Comparison of ENCODE assay signal across 11 cellular contexts in genomic region chr9:89937051-89937450, GRCh38.
"Had no signal": no experiment of that assay in that cellular context is flagged by ENCODE, and none has a peak within 500 bp of the region (broad histone marks: within the 10 kb centered on the region; RNA-seq: fewer than 3 reads in every experiment).

No MANE protein-coding gene starts in this region.

- H3K4me3 ChIP-seq: GM23248, GM23338, HAP-1 had no signal

- H3K27ac Mint-ChIP-seq: GM23338, H9, HFFc6 had no signal

- H3K36me3 ChIP-seq: HAP-1 had no signal

- H3K4me1 Mint-ChIP-seq: GM23338, H9 had no signal

- H3K9me3 ChIP-seq: HAP-1 had no signal

- H3K4me3 Mint-ChIP-seq: GM23338, H9, HFFc6 had no signal

- H2AFZ ChIP-seq: GM23248, GM23338 had no signal

- H3K9ac ChIP-seq: GM23248 had no signal

- H3K9me3 Mint-ChIP-seq: GM23338, H9 had no signal

- FAIRE-seq: H1, H54 had no signal

- DNase-seq: GM23248, GOT3, H7, H9, HCEC 1CT, HFFc6 had no signal

- H3K4me1 ChIP-seq: HAP-1 had no signal

- ATAC-seq: GM23338, HCT116 had no signal

- H3K4me2 ChIP-seq: GM23338 had no signal

- H3K27ac ChIP-seq: GM23248 had no signal
